In genomic region chr5:157575096-157575872, GRCh38 we compare ENCODE assay signal across 8 cellular contexts. TPM values are rescaled to one million over a fixed set of nuclear protein-coding genes. Genes with fewer than 3 reads are reported as not detected.
DNase-seq lines count a peak whose midpoint lies in the region; ATAC-seq and TF ChIP-seq lines count a peak whose summit lies in the region.

Gene ADAM19 (minus strand): TSS chr5:157575775. CDS start chr5:157575696, 79 bp downstream.

- TF ChIP-seq CTCF in ascending aorta (IDR thresholded peaks at IDR 0.05) (peak in 1 of 3 experiments; percentile 12), retinal pigment epithelial cell (conservative IDR thresholded peaks at IDR 0.05; ENCODE audit: low read depth, low read length) (no peak)

- H3K36me3 ChIP-seq in ascending aorta = no peaks in the 10 kb centered on the region

- intact Hi-C loops in ascending aorta (cut with DNase I) = loop anchor here (1.0 to 2.0 kb wide), 2 partner anchors 12 to 62 kb away; no protein-coding TSS in a partner anchor
- intact Hi-C loops in right cardiac atrium (cut with DNase I) = loop anchor here in 2 of 4 donors (10.0 kb wide), 2 partner anchors 50 to 60 kb away; no protein-coding TSS in a partner anchor

- H3K9me3 ChIP-seq in ascending aorta = no peaks in the 10 kb centered on the region
- no peaks in the 10 kb centered on the region for H3K9me3 ChIP-seq in right cardiac atrium (ENCODE audit: control insufficient read depth, low read length)

- peak; percentile 53 for DNase-seq in GM04504 (ENCODE audit: low read depth)
- DNase-seq in ascending aorta (ENCODE audit: low spot score in 2 of 2) = peak in 1 of 2 donors; percentile 77
- peak; percentile 63 to 89 (median 86) for DNase-seq in right cardiac atrium
- DNase-seq in retinal pigment epithelial cell (ENCODE audit: low read depth) = no peak
- DNase-seq in superior temporal gyrus (ENCODE audit: extremely low spot score) = no peak
- DNase-seq in NCI-H1694 (lab: John Stamatoyannopoulos, UW) = no peak

- peak within 1 kb of the TSS; percentile 72 to 86 for H3K4me3 ChIP-seq in ascending aorta
- H3K4me3 ChIP-seq in right cardiac atrium (ENCODE audit: low read length) = peak within 1 kb of the TSS; percentile 43
- peak within 1 kb of the TSS; percentile 79 for H3K4me3 ChIP-seq in retinal pigment epithelial cell (ENCODE audit: low read length)

- H3K27ac ChIP-seq in ascending aorta = peak within 1 kb of the TSS; percentile 71 to 82
- peak within 1 kb of the TSS; percentile 56 for H3K27ac ChIP-seq in right cardiac atrium (ENCODE audit: low read length)

- no peaks in the 10 kb centered on the region for H3K27me3 ChIP-seq in ascending aorta
- no peaks in the 10 kb centered on the region for H3K27me3 ChIP-seq in right cardiac atrium (ENCODE audit: control insufficient read depth, insufficient read depth)

- WGBS in right cardiac atrium = under 1% methylated on average over 76 of the region's 76 CpGs

- H3K4me1 ChIP-seq in ascending aorta (peaks cover 10 to 22% of the 10 kb centered on the region in 2 donors), right cardiac atrium (ENCODE audit: control insufficient read depth, insufficient read depth, low read length) (peaks cover 9% of the 10 kb centered on the region)

- ATAC-seq in HG03025 (IDR thresholded peaks at IDR 0.05; ENCODE audit: low FRiP score, unreplicated experiment) (peak; percentile 42), SK-N-SH treated with all-trans-retinoic acid at 6 μM for 48 hours (peak; percentile 83), right cardiac atrium (peak; percentile 93)

TF ChIP-seq in SK-N-SH treated with all-trans-retinoic acid at 6 μM for 48 hours, 23 proteins besides CTCF, POLR2A, EP300 and RAD21:
- TF ChIP-seq ZNF70 (CRISPR knock-in tag; IDR thresholded peaks at IDR 0.05) = no peak
- TF ChIP-seq SNAI2 (CRISPR knock-in tag; IDR thresholded peaks at IDR 0.05) = 0 out of 2 replicates have a peak, but pooled peaks have one; percentile 28
- 0 out of 2 replicates have a peak, but pooled peaks have one; percentile 32 for TF ChIP-seq CSDC2 (CRISPR knock-in tag; IDR thresholded peaks at IDR 0.05)
- TF ChIP-seq BACH2 (CRISPR knock-in tag; IDR thresholded peaks at IDR 0.05; ENCODE audit: borderline replicate concordance) = no peak
TF ChIP-seq in SK-N-SH treated with all-trans-retinoic acid at 6 μM for 48 hours: peak in this region for 2.

RNA-seq across cellular contexts. Expression of gene ADAM19, which starts in this region (rescaled TPM):
- 11.7 TPM for total RNA-seq in ascending aorta
- total RNA-seq in right cardiac atrium = 10 to 100 TPM; 21.7 to 60.2 (median 24.5) TPM
- 10.5 TPM for polyA plus RNA-seq in right cardiac atrium

Comparison
In these comparisons a context has a peak if more than half of its experiments do, and no peak if none do; other contexts are left out.
1. DNase-seq: peak in GM04504 (single experiment) and right cardiac atrium (3 of 3); none in retinal pigment epithelial cell (single experiment), superior temporal gyrus (single experiment) and NCI-H1694 (single experiment).
2. ATAC-seq: peak in every context shown above with its lines; median percentile 93 in right cardiac atrium; 83 in SK-N-SH treated with all-trans-retinoic acid at 6 μM for 48 hours; 42 in HG03025.
3. Peak in every context shown above with its lines, with median percentiles within 50 percentile points of each other: H3K4me3 ChIP-seq.